Comparison of ENCODE assay signal across 1 cellular context in the genomic region with DNA sequence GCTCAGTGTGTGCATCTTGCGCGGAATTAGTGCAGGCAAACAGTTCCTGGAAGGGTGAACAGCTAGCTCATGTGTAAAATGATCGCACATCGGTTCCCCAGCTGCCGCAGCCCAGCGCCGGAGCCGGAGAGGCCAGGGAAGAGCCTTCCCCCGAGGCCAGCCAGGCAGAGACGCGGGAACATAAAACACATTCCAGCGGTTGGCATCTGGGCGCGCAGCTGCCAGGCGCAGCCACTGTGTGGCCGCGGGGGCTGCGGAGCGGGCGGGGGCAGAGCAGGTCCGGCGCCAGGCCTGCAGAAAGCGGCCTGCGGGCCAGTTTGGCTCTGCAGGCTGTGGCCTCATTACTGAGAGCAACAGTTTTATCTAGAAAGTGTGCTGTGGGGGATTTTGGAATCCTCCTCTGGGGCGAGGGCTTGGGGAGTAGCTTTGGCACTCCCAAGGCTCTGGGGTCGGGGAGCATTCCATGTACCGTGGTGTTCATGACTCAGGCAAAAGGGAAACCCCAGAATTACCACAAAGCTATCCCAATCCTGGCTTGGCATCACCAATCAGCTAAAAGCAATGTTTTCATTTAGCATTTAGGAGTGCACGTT.
TF ChIP-seq lines count a peak whose summit lies in the region.

No MANE protein-coding gene starts in this region.

TF ChIP-seq in GM12878, 131 proteins besides CTCF, POLR2A, EP300 and RAD21 (continued from another document):
- TF ChIP-seq, protein P1, sequence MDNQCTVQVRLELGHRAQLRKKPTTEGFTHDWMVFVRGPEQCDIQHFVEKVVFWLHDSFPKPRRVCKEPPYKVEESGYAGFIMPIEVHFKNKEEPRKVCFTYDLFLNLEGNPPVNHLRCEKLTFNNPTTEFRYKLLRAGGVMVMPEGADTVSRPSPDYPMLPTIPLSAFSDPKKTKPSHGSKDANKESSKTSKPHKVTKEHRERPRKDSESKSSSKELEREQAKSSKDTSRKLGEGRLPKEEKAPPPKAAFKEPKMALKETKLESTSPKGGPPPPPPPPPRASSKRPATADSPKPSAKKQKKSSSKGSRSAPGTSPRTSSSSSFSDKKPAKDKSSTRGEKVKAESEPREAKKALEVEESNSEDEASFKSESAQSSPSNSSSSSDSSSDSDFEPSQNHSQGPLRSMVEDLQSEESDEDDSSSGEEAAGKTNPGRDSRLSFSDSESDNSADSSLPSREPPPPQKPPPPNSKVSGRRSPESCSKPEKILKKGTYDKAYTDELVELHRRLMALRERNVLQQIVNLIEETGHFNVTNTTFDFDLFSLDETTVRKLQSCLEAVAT (IDR thresholded peaks at IDR 0.05) = no peak
- peak; percentile 27; the same call in 1 of the 2 replicates for TF ChIP-seq RUNX3 (IDR thresholded peaks at IDR 0.05; ENCODE audit: low read length)
